In the genomic region with DNA sequence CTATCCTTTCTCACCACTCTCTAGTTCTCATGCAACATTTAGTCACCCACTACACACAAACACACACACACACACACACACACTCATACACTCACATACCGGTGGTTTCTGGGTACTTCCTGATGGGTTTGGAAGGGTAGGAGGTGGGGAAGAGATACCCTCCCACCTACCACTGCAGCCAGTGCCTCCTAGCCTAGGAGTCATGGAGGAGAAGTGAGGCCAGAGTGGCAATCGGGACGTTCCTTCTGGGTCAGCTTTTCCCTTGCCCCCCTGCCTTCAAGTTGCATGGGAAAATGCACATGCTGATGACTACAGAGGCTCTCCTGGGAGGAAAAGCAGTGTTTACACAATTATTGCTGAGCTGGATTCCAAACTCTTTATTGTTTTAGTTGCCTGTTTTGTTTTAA, we compare ENCODE assay signal across 13 cellular contexts. TPM values are rescaled to one million over a fixed set of nuclear protein-coding genes. Genes with fewer than 3 reads are reported as not detected.
A peak's percentile ranks its signal among the peaks of the same experiment; 100 is the strongest.
DNase-seq lines count a peak whose midpoint lies in the region; ATAC-seq and TF ChIP-seq lines count a peak whose summit lies in the region.
"Had no signal": no experiment of that assay in that cellular context is flagged by ENCODE, and none has a peak within 500 bp of the region (broad histone marks: within the 10 kb centered on the region; RNA-seq: fewer than 3 reads in every experiment).

No MANE protein-coding gene starts in this region.

- H3K4me1 ChIP-seq in breast epithelium = no peaks in the 10 kb centered on the region
- no peaks in the 10 kb centered on the region for H3K4me1 ChIP-seq in left lung

- H3K27ac Mint-ChIP-seq in MCF 10A (ENCODE audit: low read depth, unreplicated experiment) = no peak overlapping the region
- H3K27ac Mint-ChIP-seq in activated T-cell treated with anti-CD3 and anti-CD28 coated beads, Interleukin-2, amount 50 U/mL, for 24 hours = no peak overlapping the region
- H3K27ac Mint-ChIP-seq: stimulated activated naive CD8-positive, alpha-beta T cell treated with anti-CD3 and anti-CD28 coated beads, Interleukin-15, amount 100 ng/mL, for 72 hours had no signal

- TF ChIP-seq CTCF in MCF 10A (IDR thresholded peaks at IDR 0.05; ENCODE audit: unreplicated experiment) (no peak), breast epithelium (IDR thresholded peaks at IDR 0.05) (no peak), left lung (IDR thresholded peaks at IDR 0.05) (no peak), dorsolateral prefrontal cortex (IDR thresholded peaks at IDR 0.05 in 54 of 56, conservative IDR thresholded peaks at IDR 0.05 in 2 of 56; ENCODE audit: low read depth in 1 of 56, partially characterized antibody in 56 of 56) (no peak)

- no peaks in the 10 kb centered on the region for H3K36me3 Mint-ChIP-seq in MCF 10A (ENCODE audit: insufficient read depth, unreplicated experiment)
- H3K36me3 Mint-ChIP-seq in activated T-cell treated with anti-CD3 and anti-CD28 coated beads, Interleukin-2, amount 50 U/mL, for 24 hours (ENCODE audit: low read depth) = no peaks in the 10 kb centered on the region

- ATAC-seq in left lung = peak; percentile 65
- no peak for ATAC-seq in GM19328 (IDR thresholded peaks at IDR 0.05; ENCODE audit: unreplicated experiment)
- ATAC-seq: stimulated activated naive CD8-positive, alpha-beta T cell treated with anti-CD3 and anti-CD28 coated beads, Interleukin-15, amount 100 ng/mL, for 72 hours had no signal

- no peak overlapping the region for H3K4me3 ChIP-seq in breast epithelium
- no peak overlapping the region for H3K4me3 ChIP-seq in left lung
- H3K4me3 ChIP-seq in dorsolateral prefrontal cortex = no peak overlapping the region

- H3K9me3 Mint-ChIP-seq in MCF 10A (ENCODE audit: unreplicated experiment) = no peaks in the 10 kb centered on the region
- no peaks in the 10 kb centered on the region for H3K9me3 Mint-ChIP-seq in activated T-cell treated with anti-CD3 and anti-CD28 coated beads, Interleukin-2, amount 50 U/mL, for 24 hours
- H3K9me3 Mint-ChIP-seq: stimulated activated naive CD8-positive, alpha-beta T cell treated with anti-CD3 and anti-CD28 coated beads, Interleukin-15, amount 100 ng/mL, for 72 hours had no signal

- intact Hi-C loops in MCF 10A (cut with micrococcal nuclease) (no loop called here), breast epithelium (cut with DNase I; ENCODE audit: low total_unique reads) (no loop called here), left lung (cut with DNase I) (no loop called here), dorsolateral prefrontal cortex (cut with DNase I) (no loop called here)

- DNase-seq in MCF 10A (ENCODE audit: unreplicated experiment) (peak; percentile 4), breast epithelium (ENCODE audit: low spot score in 2 of 2) (no peak), dedifferentiated amniotic fluid mesenchymal stem cell (ENCODE audit: extremely low spot score) (peak; percentile 68), left lung (no peak), dorsolateral prefrontal cortex (no peak), NCI-H1048 (lab: John Stamatoyannopoulos, UW) (no peak)
- DNase-seq in activated T-cell treated with anti-CD3 and anti-CD28 coated beads, Interleukin-2, amount 50 U/mL, for 24 hours = no peak
- DNase-seq: 8988T; NCI-H69; stimulated activated CD4-positive, alpha-beta T cell treated with anti-CD3 and anti-CD28 coated beads, Interleukin-15, amount 100 ng/mL, for 24 hours; stimulated activated naive CD8-positive, alpha-beta T cell treated with anti-CD3 and anti-CD28 coated beads, Interleukin-15, amount 100 ng/mL, for 72 hours had no signal

- no peak for TF ChIP-seq POLR2A in breast epithelium (IDR thresholded peaks at IDR 0.05)

- no peaks in the 10 kb centered on the region for H3K27me3 ChIP-seq in breast epithelium
- H3K27me3 ChIP-seq in left lung = no peaks in the 10 kb centered on the region
- H3K27me3 ChIP-seq in dorsolateral prefrontal cortex = no peaks in the 10 kb centered on the region
- H3K27me3 ChIP-seq: foreskin keratinocyte had no signal

- no peaks in the 10 kb centered on the region for H3K27me3 Mint-ChIP-seq in MCF 10A (ENCODE audit: insufficient read depth, unreplicated experiment)
- peaks cover 13% of the 10 kb centered on the region for H3K27me3 Mint-ChIP-seq in activated T-cell treated with anti-CD3 and anti-CD28 coated beads, Interleukin-2, amount 50 U/mL, for 24 hours

- no peaks in the 10 kb centered on the region for H3K36me3 ChIP-seq in breast epithelium
- H3K36me3 ChIP-seq in left lung = no peaks in the 10 kb centered on the region

- POLR2A ChIA-PET in MCF 10A (lab: Yijun Ruan, JAX) = no interaction called here

- CTCF ChIA-PET in MCF 10A (lab: Yijun Ruan, JAX) = interaction anchor here (0.7 to 1.1 kb wide), 2 partner anchors 31 to 58 kb away, joined by 3 read pairs; no protein-coding TSS in a partner anchor

- no peaks in the 10 kb centered on the region for H3K9me3 ChIP-seq in breast epithelium
- H3K9me3 ChIP-seq in left lung = no peaks in the 10 kb centered on the region

- H3K27ac ChIP-seq in breast epithelium (peak overlapping the region in 1 of 2 donors; percentile 48), left lung (no peak overlapping the region), dorsolateral prefrontal cortex (no peak overlapping the region)
- H3K27ac ChIP-seq: foreskin keratinocyte had no signal

- no TSS peak for BruUV-seq in MCF 10A (replicated peaks; lab: Mats Ljungman, UMichigan)

- no peaks in the 10 kb centered on the region for H3K4me1 Mint-ChIP-seq in MCF 10A (ENCODE audit: insufficient read depth, unreplicated experiment)
- no peaks in the 10 kb centered on the region for H3K4me1 Mint-ChIP-seq in activated T-cell treated with anti-CD3 and anti-CD28 coated beads, Interleukin-2, amount 50 U/mL, for 24 hours (ENCODE audit: low read depth)
- H3K4me1 Mint-ChIP-seq: stimulated activated naive CD8-positive, alpha-beta T cell treated with anti-CD3 and anti-CD28 coated beads, Interleukin-15, amount 100 ng/mL, for 72 hours had no signal

- no peak overlapping the region for H3K4me3 Mint-ChIP-seq in MCF 10A (ENCODE audit: unreplicated experiment)
- H3K4me3 Mint-ChIP-seq in activated T-cell treated with anti-CD3 and anti-CD28 coated beads, Interleukin-2, amount 50 U/mL, for 24 hours = no peak overlapping the region
- H3K4me3 Mint-ChIP-seq: stimulated activated naive CD8-positive, alpha-beta T cell treated with anti-CD3 and anti-CD28 coated beads, Interleukin-15, amount 100 ng/mL, for 72 hours had no signal

RNA-seq across cellular contexts. Expression of gene SPATS2L, which starts 53.8 kb away (rescaled TPM):
- 67.5 and 68.3 TPM in 2 replicates for total RNA-seq in MCF 10A (2022)
- total RNA-seq in breast epithelium = 10 to 100 TPM; 61.3 to 67.5 (median 64.5) TPM
- 10 to 100 TPM; 91.0 to 96.0 TPM for total RNA-seq in left lung
- 100 to 1,000 TPM in 1 of 120 experiments, 10 to 100 TPM in 119; 43.6 to 101 (median 74.3) TPM for total RNA-seq in dorsolateral prefrontal cortex

Comparison
In these comparisons a context has a peak if more than half of its experiments do, and no peak if none do; other contexts are left out.
1. DNase-seq: peak in MCF 10A (single experiment) and dedifferentiated amniotic fluid mesenchymal stem cell (single experiment); none in breast epithelium (0 of 2), left lung (0 of 2), activated T-cell treated with anti-CD3 and anti-CD28 coated beads, Interleukin-2, amount 50 U/mL, for 24 hours (single experiment), dorsolateral prefrontal cortex (0 of 10) and NCI-H1048 (single experiment).